21 cellular contexts compared by ENCODE assay signal in the genomic region with DNA sequence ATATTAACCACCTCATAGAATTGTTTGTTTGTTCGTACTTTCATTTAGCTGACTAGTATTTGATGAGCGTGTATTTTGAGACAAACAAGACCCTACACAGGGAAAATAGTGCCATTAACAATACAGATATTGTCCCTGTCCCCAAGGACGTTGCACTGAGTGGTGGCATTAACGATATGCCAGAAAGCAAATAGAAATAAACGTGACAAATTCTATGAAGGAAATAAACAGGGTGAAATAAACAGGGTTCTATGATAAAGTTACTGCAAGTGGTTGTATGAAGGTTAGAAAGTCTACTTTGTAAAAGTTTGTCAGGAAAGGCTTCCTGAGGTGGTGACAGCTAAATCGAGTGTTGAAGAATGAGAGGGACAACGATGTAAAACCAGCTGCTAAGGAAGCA.
"Had no signal": no experiment of that assay in that cellular context is flagged by ENCODE, and none has a peak within 500 bp of the region (broad histone marks: within the 10 kb centered on the region; RNA-seq: fewer than 3 reads in every experiment).

No MANE protein-coding gene starts in this region.

- H3K27me3 ChIP-seq: colonic mucosa, neural progenitor cell, uterus had no signal

- DNase-seq: activated B cell treated with CpG ODN at 0.5 μM for 24 hours; activated CD4-positive, alpha-beta T cell treated with anti-CD3 and anti-CD28 coated beads, Interleukin-2, amount 50 U/mL, for 1 hour; activated CD8-positive, alpha-beta T cell treated with anti-CD3 and anti-CD28 coated beads for 36 hours; activated gamma-delta T cell treated with Interleukin-2 at 50 U/mL for 16 hours; activated naive CD4-positive, alpha-beta T cell treated with anti-CD3 and anti-CD28 coated beads, Interleukin-2, amount 50 U/mL, for 16 hours; activated T-cell treated with anti-CD3 and anti-CD28 coated beads, Interleukin-2, amount 50 U/mL, for 4 hours; amniotic stem cell; colonic mucosa; effector memory CD4-positive, alpha-beta T cell; kidney glomerular epithelial cell; natural killer cell; occipital lobe; right cardiac atrium; stimulated activated CD4-positive, alpha-beta T cell treated with anti-CD3 and anti-CD28 coated beads, Interleukin-15, amount 100 ng/mL, for 24 hours; stimulated activated naive CD4-positive, alpha-beta T cell; T-helper 1 cell; uterus had no signal

- H3K27ac ChIP-seq: colonic mucosa, neural progenitor cell, parathyroid adenoma, thoracic aorta, uterus had no signal

- ATAC-seq: activated CD8-positive, alpha-beta T cell treated with anti-CD3 and anti-CD28 coated beads for 36 hours; activated T-cell treated with anti-CD3 and anti-CD28 coated beads, Interleukin-2, amount 50 U/mL, for 4 hours; activated T-helper 17 cell treated with anti-CD3 and anti-CD28 coated beads, Interleukin-2, amount 50 U/mL, for 72 hours; natural killer cell had no signal

- H3K4me1 ChIP-seq: colonic mucosa, neural progenitor cell, parathyroid adenoma, uterus had no signal

- H3K36me3 ChIP-seq: colonic mucosa, neural progenitor cell, thoracic aorta, uterus had no signal

- H3K9me3 ChIP-seq: colonic mucosa, thoracic aorta, uterus had no signal

- H3K4me3 ChIP-seq: colonic mucosa, neural progenitor cell, thoracic aorta, uterus had no signal
